Comparison of ENCODE assay signal across 7 cellular contexts in genomic region chr7:134886353-134887057, GRCh38.
A peak's percentile ranks its signal among the peaks of the same experiment; 100 is the strongest.
DNase-seq lines count a peak whose midpoint lies in the region; TF ChIP-seq lines count a peak whose summit lies in the region.

No MANE protein-coding gene starts in this region.

- no peak overlapping the region for H3K4me3 ChIP-seq in HEK293 (ENCODE audit: low read depth, low read length)
- peak overlapping the region; percentile 13 for H3K4me3 ChIP-seq in left ventricle myocardium inferior
- H3K4me3 ChIP-seq in stomach smooth muscle (ENCODE audit: low read length in 2 of 2) = peak overlapping the region in 1 of 2 donors; percentile 2

- peaks cover 19% of the 10 kb centered on the region for H3K4me1 Mint-ChIP-seq in T-helper 2 cell treated with Interferon-gamma antibody and Interleukin-4, amounts not matched to agents 5 μg/mL and 100 μg/mL, for 36 hours (ENCODE audit: low read depth)

- H3K9me3 ChIP-seq in HEK293 (ENCODE audit: control insufficient read depth, insufficient read depth, low read depth, low read length) = no peaks in the 10 kb centered on the region
- H3K9me3 ChIP-seq in left ventricle myocardium inferior (replicated peaks) = no peaks in the 10 kb centered on the region
- no peaks in the 10 kb centered on the region for H3K9me3 ChIP-seq in stomach smooth muscle (ENCODE audit: control insufficient read depth in 2 of 2, low read length in 2 of 2)

- H3K36me3 ChIP-seq in HEK293 (ENCODE audit: control insufficient read depth in 2 of 2, insufficient read depth in 1 of 2, low read length in 2 of 2) = no peaks in the 10 kb centered on the region
- no peaks in the 10 kb centered on the region for H3K36me3 ChIP-seq in left ventricle myocardium inferior
- H3K36me3 ChIP-seq in stomach smooth muscle (ENCODE audit: control insufficient read depth in 2 of 2, insufficient read depth in 2 of 2, low read length in 2 of 2) = peaks cover 0 to 20% of the 10 kb centered on the region in 2 donors

- H3K4me1 ChIP-seq in HEK293 (ENCODE audit: control insufficient read depth, insufficient read depth, low read length) (peaks cover 20% of the 10 kb centered on the region), left ventricle myocardium inferior (peaks cover 74% of the 10 kb centered on the region), stomach smooth muscle (ENCODE audit: control insufficient read depth, insufficient read depth, low read length) (peaks cover 56% of the 10 kb centered on the region)

- H3K36me3 Mint-ChIP-seq in T-helper 2 cell treated with Interferon-gamma antibody and Interleukin-4, amounts not matched to agents 5 μg/mL and 100 μg/mL, for 36 hours (ENCODE audit: low read depth) = no peaks in the 10 kb centered on the region

- no peaks in the 10 kb centered on the region for H3K27me3 ChIP-seq in left ventricle myocardium inferior (ENCODE audit: low read depth)
- H3K27me3 ChIP-seq in stomach smooth muscle (ENCODE audit: control insufficient read depth in 1 of 2, insufficient read depth in 2 of 2, low read length in 2 of 2) = no peaks in the 10 kb centered on the region

- intact Hi-C loops in left ventricle myocardium inferior (cut with micrococcal nuclease) = no loop called here

- peak overlapping the region; percentile 1 to 36 for H3K9ac ChIP-seq in stomach smooth muscle (ENCODE audit: low read length in 2 of 2)

- TF ChIP-seq CTCF in HEK293 (tag by site-specific recombination; IDR thresholded peaks at IDR 0.05) (no peak), left ventricle myocardium inferior (IDR thresholded peaks at IDR 0.05; ENCODE audit: borderline replicate concordance) (no peak)

- CTCF ChIA-PET in HEK293 (lab: Yijun Ruan, JAX) = interaction anchor here (0.6 to 1.1 kb wide), 3 partner anchors 14 to 187 kb away, joined by 3 to 4 read pairs (median 4); no protein-coding TSS in a partner anchor

- DNase-seq in T-helper 2 cell treated with Interferon-gamma antibody and Interleukin-4, amounts not matched to agents 5 μg/mL and 100 μg/mL, for 36 hours (ENCODE audit: low spot score) = no peak
- DNase-seq in left ventricle myocardium inferior (peak; percentile 62), medulla oblongata (ENCODE audit: extremely low spot score) (no peak), middle frontal gyrus (ENCODE audit: extremely low spot score, low spot score) (no peak)
- no peak for DNase-seq in activated CD4-positive, alpha-beta T cell treated with anti-CD3 and anti-CD28 coated beads for 48 hours

- H3K27ac ChIP-seq in HEK293 (ENCODE audit: extremely low read depth, low read depth, low read length) (peak overlapping the region; percentile 40), left ventricle myocardium inferior (replicated peaks) (peak overlapping the region; percentile 80), stomach smooth muscle (ENCODE audit: low read length) (peak overlapping the region; percentile 77)

- no peaks in the 10 kb centered on the region for H3K9me3 Mint-ChIP-seq in T-helper 2 cell treated with Interferon-gamma antibody and Interleukin-4, amounts not matched to agents 5 μg/mL and 100 μg/mL, for 36 hours

- POLR2A ChIA-PET in HEK293 (lab: Yijun Ruan, JAX) = interaction anchor here (1.1 to 1.3 kb wide), 4 partner anchors 31 to 107 kb away, joined by 3 to 5 read pairs (median 4); partner anchors contain the start of genes AGBL3 and CALD1

- peak overlapping the region; percentile 8 for H3K4me3 Mint-ChIP-seq in T-helper 2 cell treated with Interferon-gamma antibody and Interleukin-4, amounts not matched to agents 5 μg/mL and 100 μg/mL, for 36 hours

- H3K27ac Mint-ChIP-seq in T-helper 2 cell treated with Interferon-gamma antibody and Interleukin-4, amounts not matched to agents 5 μg/mL and 100 μg/mL, for 36 hours = peak overlapping the region; percentile 41

- H3K27me3 Mint-ChIP-seq in T-helper 2 cell treated with Interferon-gamma antibody and Interleukin-4, amounts not matched to agents 5 μg/mL and 100 μg/mL, for 36 hours (ENCODE audit: low read depth) = peaks cover 4% of the 10 kb centered on the region

TF ChIP-seq in HEK293, 187 proteins besides CTCF, POLR2A, EP300 and RAD21 (continues in another document):
- TF ChIP-seq, protein P1, sequence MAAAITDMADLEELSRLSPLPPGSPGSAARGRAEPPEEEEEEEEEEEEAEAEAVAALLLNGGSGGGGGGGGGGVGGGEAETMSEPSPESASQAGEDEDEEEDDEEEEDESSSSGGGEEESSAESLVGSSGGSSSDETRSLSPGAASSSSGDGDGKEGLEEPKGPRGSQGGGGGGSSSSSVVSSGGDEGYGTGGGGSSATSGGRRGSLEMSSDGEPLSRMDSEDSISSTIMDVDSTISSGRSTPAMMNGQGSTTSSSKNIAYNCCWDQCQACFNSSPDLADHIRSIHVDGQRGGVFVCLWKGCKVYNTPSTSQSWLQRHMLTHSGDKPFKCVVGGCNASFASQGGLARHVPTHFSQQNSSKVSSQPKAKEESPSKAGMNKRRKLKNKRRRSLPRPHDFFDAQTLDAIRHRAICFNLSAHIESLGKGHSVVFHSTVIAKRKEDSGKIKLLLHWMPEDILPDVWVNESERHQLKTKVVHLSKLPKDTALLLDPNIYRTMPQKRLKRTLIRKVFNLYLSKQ (tag by site-specific recombination; IDR thresholded peaks at IDR 0.05; ENCODE audit: borderline replicate concordance) = no peak
- peak; percentile 98 for TF ChIP-seq SCRT2 (tag by site-specific recombination; IDR thresholded peaks at IDR 0.05)
- no peak for TF ChIP-seq ZNF423 (tag by site-specific recombination; IDR thresholded peaks at IDR 0.05)
- peak; percentile 79; the same call in 1 of the 2 replicates for TF ChIP-seq BCL11A (tag by site-specific recombination; IDR thresholded peaks at IDR 0.05; ENCODE audit: low read depth)
- no peak for TF ChIP-seq ZNF785 (tag by site-specific recombination; IDR thresholded peaks at IDR 0.05)
- TF ChIP-seq SCRT1 (tag by site-specific recombination; IDR thresholded peaks at IDR 0.05; ENCODE audit: borderline replicate concordance) = peak; percentile 93
- TF ChIP-seq ZNF324 (tag by site-specific recombination; IDR thresholded peaks at IDR 0.05) = 0 out of 2 replicates have a peak, but pooled peaks have one; percentile 31
- no peak for TF ChIP-seq ZNF433 (tag by site-specific recombination; IDR thresholded peaks at IDR 0.05; ENCODE audit: low read depth)
- TF ChIP-seq KLF8 (tag by site-specific recombination; IDR thresholded peaks at IDR 0.05) = peak; percentile 87
- TF ChIP-seq ZNF701 (tag by site-specific recombination; IDR thresholded peaks at IDR 0.05) = no peak
- no peak for TF ChIP-seq ZNF2 (tag by site-specific recombination; IDR thresholded peaks at IDR 0.05)
- TF ChIP-seq ZNF394 (tag by site-specific recombination; IDR thresholded peaks at IDR 0.05; ENCODE audit: borderline replicate concordance) = peak; percentile 75
- no peak for TF ChIP-seq ZNF549 (tag by site-specific recombination; IDR thresholded peaks at IDR 0.05)
- TF ChIP-seq REPIN1 (tag by site-specific recombination; IDR thresholded peaks at IDR 0.05; ENCODE audit: low read depth) = no peak
- TF ChIP-seq ZNF473 (tag by site-specific recombination; IDR thresholded peaks at IDR 0.05) = no peak
- 0 out of 2 replicates have a peak, but pooled peaks have one; percentile 53 for TF ChIP-seq KLF10 (tag by site-specific recombination; IDR thresholded peaks at IDR 0.05)
- TF ChIP-seq ZNF157 (tag by site-specific recombination; IDR thresholded peaks at IDR 0.05) = no peak
- peak; percentile 32; the same call in 1 of the 2 replicates for TF ChIP-seq ZSCAN4 (tag by site-specific recombination; IDR thresholded peaks at IDR 0.05)
- TF ChIP-seq ZBTB6 (tag by site-specific recombination; IDR thresholded peaks at IDR 0.05) = no peak
- no peak for TF ChIP-seq MEIS1 (CRISPR knock-in tag; IDR thresholded peaks at IDR 0.05; ENCODE audit: borderline replicate concordance)
- no peak for TF ChIP-seq ZNF624 (tag by site-specific recombination; IDR thresholded peaks at IDR 0.05)
- TF ChIP-seq ZNF747 (tag by site-specific recombination; IDR thresholded peaks at IDR 0.05) = no peak
- no peak for TF ChIP-seq ZNF366 (tag by site-specific recombination; conservative IDR thresholded peaks at IDR 0.05)
